In the genomic region with DNA sequence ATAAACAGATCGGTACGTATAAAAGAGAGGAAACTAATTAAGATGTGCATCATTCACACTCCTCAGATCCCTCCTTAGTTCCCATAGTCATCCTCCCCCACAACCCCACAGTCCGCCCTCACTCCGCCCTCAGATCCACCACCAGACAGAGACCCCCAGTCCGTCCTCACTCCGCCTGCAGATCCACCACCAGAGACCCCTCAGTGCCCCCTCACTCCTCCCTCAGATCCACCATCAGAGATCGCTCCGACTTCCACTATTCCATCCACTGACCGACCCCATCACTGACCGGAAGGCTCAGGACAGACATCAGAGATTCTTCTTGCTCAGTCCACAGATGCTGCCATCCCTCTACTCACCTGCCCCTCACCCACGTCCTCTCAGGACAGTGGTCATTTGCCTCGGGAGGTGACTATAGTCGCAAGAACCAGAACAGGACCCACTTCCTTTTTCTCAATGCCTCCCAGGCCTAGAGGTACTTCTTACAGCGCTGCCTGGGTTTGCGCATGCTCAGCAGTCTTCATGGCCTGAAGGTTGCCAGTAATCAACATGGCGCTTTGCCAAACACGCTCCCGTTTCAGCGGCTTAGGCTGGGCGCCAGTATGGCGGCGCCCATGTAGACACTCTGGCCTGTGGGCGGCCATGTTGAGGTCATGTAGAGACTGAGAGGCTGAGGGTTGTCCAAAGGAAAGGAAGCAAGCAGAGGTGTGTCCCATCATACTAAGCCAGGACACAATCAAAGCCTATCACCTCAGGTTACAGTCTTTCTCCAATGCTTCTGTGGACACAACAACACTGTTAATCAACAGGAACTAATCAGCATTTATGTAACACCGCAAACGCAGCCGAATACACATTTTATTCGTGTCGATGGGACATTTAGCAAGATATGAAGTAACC, we compare ENCODE assay signal across 8 cellular contexts. TPM values are rescaled to one million over a fixed set of nuclear protein-coding genes. Genes with fewer than 3 reads are reported as not detected.
DNase-seq lines count a peak whose midpoint lies in the region; ATAC-seq, FAIRE-seq and TF ChIP-seq lines count a peak whose summit lies in the region.

A gene (minus strand): TSS at position 508 of the 900 bp plus-strand sequence. CDS start 3,009 bp downstream, outside the sequence.

- peak within 1 kb of the TSS; percentile 79 to 93 (median 87) for H3K27ac ChIP-seq in BLaER1 treated with 17β-estradiol and CSF1 and Interleukin-3, amounts not matched to agents 10 nM and 100 nM
- peak within 1 kb of the TSS; percentile 72 for H3K27ac ChIP-seq in HepG2 (ENCODE audit: extremely low read length, insufficient read depth, low read length)

- in situ Hi-C loops in HepG2 (cut with HindIII; ENCODE audit: extremely low pct_ligation_motif_present, low pct_unique_long_range_greater_than_20kb): no loop called here

- no peak for TF ChIP-seq RAD21 in HepG2 (CRISPR knock-in tag; IDR thresholded peaks at IDR 0.05)

- CTCF ChIA-PET in HepG2 (lab: Yijun Ruan, JAX; ENCODE audit: low intra/inter-chr PET ratio, low total read pairs): no interaction called here

- POLR2A ChIA-PET in HepG2 (lab: Yijun Ruan, JAX): no interaction called here

- H4K20me1 ChIP-seq in BLaER1 treated with 17β-estradiol and CSF1 and Interleukin-3, amounts not matched to agents 10 nM and 100 nM: 0 out of 22 replicates have a peak, but pooled peaks cover 0 to 3% (median 0%) of the 10 kb centered on the region in 11 experiments
- H4K20me1 ChIP-seq in HepG2 (ENCODE audit: insufficient read depth, low read length): no peaks in the 10 kb centered on the region

- DNase-seq in NCI-H748 (lab: John Stamatoyannopoulos, UW; ENCODE audit: unreplicated experiment): peak; percentile 100
- DNase-seq in activated CD4-positive, alpha-beta T cell treated with anti-CD3 and anti-CD28 coated beads, Interleukin-2, amount 50 U/mL, for 1 hour: peak; percentile 98
- DNase-seq in dermis blood vessel endothelial cell: peak; percentile 99
- DNase-seq in HepG2 (ENCODE audit: low spot score): peak; percentile 96
- peak; percentile 95 for DNase-seq in stimulated activated CD4-positive, alpha-beta T cell treated with anti-CD3 and anti-CD28 coated beads, Interleukin-4, amount 100 ng/mL, for 1 hour

- peak within 1 kb of the TSS; percentile 85 to 92 (median 90) for H3K9ac ChIP-seq in BLaER1 treated with 17β-estradiol and CSF1 and Interleukin-3, amounts not matched to agents 10 nM and 100 nM
- H3K9ac ChIP-seq in HepG2 (ENCODE audit: insufficient read depth, low read depth, low read length): peak within 1 kb of the TSS; percentile 84

- TF ChIP-seq CTCF in HepG2 (CRISPR knock-in tag; IDR thresholded peaks at IDR 0.05): no peak

- TF ChIP-seq POLR2A in HepG2 (IDR thresholded peaks at IDR 0.05; ENCODE audit: insufficient read depth in 1 of 2, low read depth in 2 of 2, low read length in 2 of 2): peak; percentile 76; a peak in 3 of 4 replicates

- H3K79me2 ChIP-seq in HepG2 (ENCODE audit: insufficient read depth, low read length): peaks cover 13% of the 10 kb centered on the region

- H2AFZ ChIP-seq in HepG2 (ENCODE audit: low read length): peak within 1 kb of the TSS; percentile 98

- ATAC-seq in GM19351 (IDR thresholded peaks at IDR 0.05; ENCODE audit: unreplicated experiment) (peak; percentile 97), HG03521 (IDR thresholded peaks at IDR 0.05; ENCODE audit: unreplicated experiment) (peak; percentile 98), HepG2 (peak; percentile 100)

- FAIRE-seq in HepG2 (lab: Jason Lieb, UNC): peak; percentile 93

- H3K36me3 ChIP-seq in BLaER1 treated with 17β-estradiol and CSF1 and Interleukin-3, amounts not matched to agents 10 nM and 100 nM: peaks cover 0 to 22% (median 9%) of the 10 kb centered on the region in 11 experiments; a peak in 12 of 22 replicates
- H3K36me3 ChIP-seq in HepG2 (replicated peaks in 1 of 2; ENCODE audit: control insufficient read depth in 1 of 2, insufficient read depth in 2 of 2, low read length in 2 of 2): 0 out of 5 replicates have a peak, but pooled peaks cover 0 to 2% of the 10 kb centered on the region in 2 experiments

- no peaks in the 10 kb centered on the region for H3K9me3 ChIP-seq in BLaER1 treated with 17β-estradiol and CSF1 and Interleukin-3, amounts not matched to agents 10 nM and 100 nM (replicated peaks in 1 of 11)
- H3K9me3 ChIP-seq in HepG2 (ENCODE audit: low read length): no peaks in the 10 kb centered on the region

- H3K4me3 ChIP-seq in BLaER1 treated with 17β-estradiol and CSF1 and Interleukin-3, amounts not matched to agents 10 nM and 100 nM: peak within 1 kb of the TSS; percentile 68 to 88 (median 82)
- H3K4me3 ChIP-seq in HepG2 (replicated peaks in 1 of 3; ENCODE audit: insufficient read depth in 1 of 3, low read depth in 2 of 3, low read length in 3 of 3): peak within 1 kb of the TSS; percentile 70 to 98 (median 89)

- H3K27me3 ChIP-seq in BLaER1 treated with 17β-estradiol and CSF1 and Interleukin-3, amounts not matched to agents 10 nM and 100 nM: no peaks in the 10 kb centered on the region
- H3K27me3 ChIP-seq in HepG2 (ENCODE audit: control insufficient read depth in 1 of 2, insufficient read depth in 2 of 2, low read length in 2 of 2): no peaks in the 10 kb centered on the region; a peak in 1 of 5 replicates

- TF ChIP-seq EP300 in HepG2 (IDR thresholded peaks at IDR 0.05; ENCODE audit: low read depth in 2 of 2, low read length in 2 of 2): no peak
- TF ChIP-seq EP300 in HepG2 (CRISPR knock-in tag; IDR thresholded peaks at IDR 0.05; ENCODE audit: borderline replicate concordance): no peak

- H3K4me1 ChIP-seq in BLaER1 treated with 17β-estradiol and CSF1 and Interleukin-3, amounts not matched to agents 10 nM and 100 nM: peaks cover 9 to 36% (median 30%) of the 10 kb centered on the region in 10 experiments; a peak in 18 of 20 replicates
- H3K4me1 ChIP-seq in HepG2 (ENCODE audit: insufficient read depth, low read length): peaks cover 23% of the 10 kb centered on the region

- intact Hi-C loops in HepG2 (cut with micrococcal nuclease; ENCODE audit: unreplicated experiment): no loop called here

- TSS peak; percentile 54 for BruUV-seq in HepG2 (replicated peaks; lab: Mats Ljungman, UMichigan)

- peak within 1 kb of the TSS; percentile 50 to 70 (median 61); a peak in 21 of 22 replicates for H3K4me2 ChIP-seq in BLaER1 treated with 17β-estradiol and CSF1 and Interleukin-3, amounts not matched to agents 10 nM and 100 nM
- peak within 1 kb of the TSS; percentile 75 for H3K4me2 ChIP-seq in HepG2 (ENCODE audit: low read depth, low read length)

- WGBS in HepG2 (ENCODE audit: low lambda C conversion rate): 19% methylated on average over 23 of the region's 28 CpGs

TF ChIP-seq in HepG2, 621 proteins besides CTCF, POLR2A, EP300 and RAD21 (continues in another document):
- no peak for TF ChIP-seq ZNF484 (CRISPR knock-in tag; IDR thresholded peaks at IDR 0.05; ENCODE audit: borderline replicate concordance, low read depth)
- no peak for TF ChIP-seq ZIK1 (CRISPR knock-in tag; IDR thresholded peaks at IDR 0.05; ENCODE audit: borderline replicate concordance, low read depth)
- TF ChIP-seq, protein P1, sequence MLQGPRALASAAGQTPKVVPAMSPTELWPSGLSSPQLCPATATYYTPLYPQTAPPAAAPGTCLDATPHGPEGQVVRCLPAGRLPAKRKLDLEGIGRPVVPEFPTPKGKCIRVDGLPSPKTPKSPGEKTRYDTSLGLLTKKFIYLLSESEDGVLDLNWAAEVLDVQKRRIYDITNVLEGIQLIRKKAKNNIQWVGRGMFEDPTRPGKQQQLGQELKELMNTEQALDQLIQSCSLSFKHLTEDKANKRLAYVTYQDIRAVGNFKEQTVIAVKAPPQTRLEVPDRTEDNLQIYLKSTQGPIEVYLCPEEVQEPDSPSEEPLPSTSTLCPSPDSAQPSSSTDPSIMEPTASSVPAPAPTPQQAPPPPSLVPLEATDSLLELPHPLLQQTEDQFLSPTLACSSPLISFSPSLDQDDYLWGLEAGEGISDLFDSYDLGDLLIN (CRISPR knock-in tag; IDR thresholded peaks at IDR 0.05; ENCODE audit: borderline replicate concordance): no peak
- TF ChIP-seq, protein P2, sequence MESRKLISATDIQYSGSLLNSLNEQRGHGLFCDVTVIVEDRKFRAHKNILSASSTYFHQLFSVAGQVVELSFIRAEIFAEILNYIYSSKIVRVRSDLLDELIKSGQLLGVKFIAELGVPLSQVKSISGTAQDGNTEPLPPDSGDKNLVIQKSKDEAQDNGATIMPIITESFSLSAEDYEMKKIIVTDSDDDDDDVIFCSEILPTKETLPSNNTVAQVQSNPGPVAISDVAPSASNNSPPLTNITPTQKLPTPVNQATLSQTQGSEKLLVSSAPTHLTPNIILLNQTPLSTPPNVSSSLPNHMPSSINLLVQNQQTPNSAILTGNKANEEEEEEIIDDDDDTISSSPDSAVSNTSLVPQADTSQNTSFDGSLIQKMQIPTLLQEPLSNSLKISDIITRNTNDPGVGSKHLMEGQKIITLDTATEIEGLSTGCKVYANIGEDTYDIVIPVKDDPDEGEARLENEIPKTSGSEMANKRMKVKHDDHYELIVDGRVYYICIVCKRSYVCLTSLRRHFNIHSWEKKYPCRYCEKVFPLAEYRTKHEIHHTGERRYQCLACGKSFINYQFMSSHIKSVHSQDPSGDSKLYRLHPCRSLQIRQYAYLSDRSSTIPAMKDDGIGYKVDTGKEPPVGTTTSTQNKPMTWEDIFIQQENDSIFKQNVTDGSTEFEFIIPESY (CRISPR knock-in tag; IDR thresholded peaks at IDR 0.05): peak; percentile 70

RNA-seq across cellular contexts. Expression of the gene that starts here (rescaled TPM):
- total RNA-seq in dermis blood vessel endothelial cell: 15.0 and 15.4 TPM in 2 replicates
- total RNA-seq in HepG2 (2016; rRNA removed; fragmentation: Illumina TruSeq; extraction: Trizol): 7.2 and 13.5 TPM in 2 replicates
- 0.79 and 0.81 TPM in 2 replicates for total RNA-seq in HepG2 (2016; cell fraction: cytosol; rRNA removed; fragmentation: Illumina TruSeq; extraction: Trizol; ENCODE audit: low read depth)
- 7.1 and 12.9 TPM in 2 replicates for total RNA-seq in HepG2 (2016; cell fraction: insoluble cytoplasmic fraction; rRNA removed; fragmentation: Illumina TruSeq; extraction: Trizol)
- total RNA-seq in HepG2 (2016; cell fraction: membrane; rRNA removed; fragmentation: Illumina TruSeq; extraction: Trizol): 2.4 and 3.6 TPM in 2 replicates
- total RNA-seq in HepG2 (2016; cell fraction: nucleus; rRNA removed; fragmentation: Illumina TruSeq; extraction: Trizol): 9.3 and 10.0 TPM in 2 replicates
- polyA plus RNA-seq in HepG2 (2011; rRNA removed): 0.96 and 1.1 TPM in 2 replicates
- polyA plus RNA-seq in HepG2 (2011; cell fraction: cytosol; rRNA removed): 0.28 and 0.58 TPM in 2 replicates
- polyA plus RNA-seq in HepG2 (2011; cell fraction: nucleus; rRNA removed): 1.0 and 1.2 TPM in 2 replicates
- polyA plus RNA-seq in HepG2 (2012): 1.2 and 1.4 TPM in 2 replicates
- 0.07 TPM in 2 replicates for polyA plus RNA-seq in HepG2 (2016; cell fraction: cytosol; fragmentation: Illumina TruSeq; extraction: Trizol; ENCODE audit: low read depth)
- 3.0 and 3.2 TPM in 2 replicates for polyA plus RNA-seq in HepG2 (2016; cell fraction: insoluble cytoplasmic fraction; fragmentation: Illumina TruSeq; extraction: Trizol; ENCODE audit: low read depth)
- 0.17 and 0.24 TPM in 2 replicates for polyA plus RNA-seq in HepG2 (2016; cell fraction: membrane; fragmentation: Illumina TruSeq; extraction: Trizol; ENCODE audit: low read depth)
- 2.8 and 3.4 TPM in 2 replicates for polyA plus RNA-seq in HepG2 (2016; cell fraction: nucleus; fragmentation: Illumina TruSeq; extraction: Trizol; ENCODE audit: insufficient read depth, low read depth)
- 1.3 and 3.2 TPM in 2 replicates for polyA minus RNA-seq in HepG2 (2011; rRNA and poly(A)+ RNA removed; ENCODE audit: low replicate concordance)
- 4.1 and 5.5 TPM in 2 replicates for polyA minus RNA-seq in HepG2 (2011; cell fraction: cytosol; rRNA and poly(A)+ RNA removed)
- polyA minus RNA-seq in HepG2 (2011; cell fraction: nucleus; rRNA and poly(A)+ RNA removed): 18.2 and 20.5 TPM in 2 replicates

Comparison
In these comparisons a context has a peak if more than half of its experiments do, and no peak if none do; other contexts are left out.
1. Peak in every context shown above with its lines: DNase-seq, ATAC-seq, H3K4me3 ChIP-seq and H3K27ac ChIP-seq.